ENCODE assay signal across 9 cellular contexts in genomic region chr9:101737705-101738565, GRCh38. TPM values are rescaled to one million over a fixed set of nuclear protein-coding genes. Genes with fewer than 3 reads are reported as not detected.
DNase-seq lines count a peak whose midpoint lies in the region; ATAC-seq and TF ChIP-seq lines count a peak whose summit lies in the region.
"Had no signal": no experiment of that assay in that cellular context is flagged by ENCODE, and none has a peak within 500 bp of the region (broad histone marks: within the 10 kb centered on the region; RNA-seq: fewer than 3 reads in every experiment).

No MANE protein-coding gene starts in this region.

- ATAC-seq in GM21447 (IDR thresholded peaks at IDR 0.05; ENCODE audit: unreplicated experiment) (no peak), GM21381 (IDR thresholded peaks at IDR 0.05; ENCODE audit: unreplicated experiment) (no peak)

- H3K4me3 ChIP-seq in endodermal cell (ENCODE audit: low read length): peak overlapping the region; percentile 75

- H3K36me3 Mint-ChIP-seq in endodermal cell (ENCODE audit: low read depth): no peaks in the 10 kb centered on the region
- no peaks in the 10 kb centered on the region for H3K36me3 Mint-ChIP-seq in neural crest cell (ENCODE audit: low read depth)

- H3K4me1 ChIP-seq in endodermal cell (ENCODE audit: control insufficient read depth, insufficient read depth, low read length): no peaks in the 10 kb centered on the region

- peaks cover 16% of the 10 kb centered on the region for H3K9me3 ChIP-seq in endodermal cell (ENCODE audit: control insufficient read depth, low read length)

- peaks cover 11% of the 10 kb centered on the region for H3K4me1 Mint-ChIP-seq in endodermal cell
- H3K4me1 Mint-ChIP-seq in neural crest cell: peaks cover 4% of the 10 kb centered on the region

- WGBS in endodermal cell (ENCODE audit: insufficient coverage in 1 of 2, insufficient read length in 1 of 2), 2 experiments: 36 to 39% methylated on average over 45 to 78 of the region's 78 CpGs

- no peak overlapping the region for H3K9ac ChIP-seq in endodermal cell (ENCODE audit: extremely low read depth, low read length, poor library complexity, severe bottlenecking)

- peak; percentile 29 for TF ChIP-seq CTCF in endodermal cell (conservative IDR thresholded peaks at IDR 0.05)
- TF ChIP-seq CTCF in neural crest cell (conservative IDR thresholded peaks at IDR 0.05): peak; percentile 8

- H3K27ac Mint-ChIP-seq in endodermal cell: no peak overlapping the region
- H3K27ac Mint-ChIP-seq in neural crest cell (ENCODE audit: unreplicated experiment): no peak overlapping the region

- DNase-seq in COLO668 (lab: John Stamatoyannopoulos, UW; ENCODE audit: unreplicated experiment) (peak; percentile 68), NCI-H1105 (lab: John Stamatoyannopoulos, UW) (peak; percentile 35), endodermal cell (peak; percentile 84), neural crest cell (ENCODE audit: low read depth, low spot score) (peak; percentile 30), mucosa of gallbladder (ENCODE audit: low spot score) (no peak)
- no peak for DNase-seq in activated CD8-positive, alpha-beta memory T cell treated with anti-CD3 and anti-CD28 coated beads, Interleukin-2, amount 50 U/mL, for 4 hours

- H3K27me3 ChIP-seq in endodermal cell (ENCODE audit: control insufficient read depth, insufficient read depth, low read length, poor library complexity, severe bottlenecking): peaks cover 63% of the 10 kb centered on the region

- no peak overlapping the region for H3K27ac ChIP-seq in endodermal cell (ENCODE audit: low read depth, low read length)

- H3K9me3 Mint-ChIP-seq in endodermal cell (no peaks in the 10 kb centered on the region), neural crest cell (no peaks in the 10 kb centered on the region)

- H3K27me3 Mint-ChIP-seq in endodermal cell (ENCODE audit: insufficient read depth): peaks cover 67% of the 10 kb centered on the region
- H3K27me3 Mint-ChIP-seq in neural crest cell (ENCODE audit: low read depth): peaks cover 98% of the 10 kb centered on the region

- no peaks in the 10 kb centered on the region for H3K36me3 ChIP-seq in endodermal cell (ENCODE audit: control insufficient read depth, insufficient read depth, low read length)

- H3K4me3 Mint-ChIP-seq in endodermal cell: peak overlapping the region; percentile 56
- peak overlapping the region; percentile 94 for H3K4me3 Mint-ChIP-seq in neural crest cell

RNA-seq across cellular contexts. Expression of gene GRIN3A, which starts 0.5 kb away (rescaled TPM):
- total RNA-seq in endodermal cell: not detected
- polyA plus RNA-seq in endodermal cell (2013, experiment 1 of 2): 0.14 TPM
- 0.21 TPM for polyA plus RNA-seq in endodermal cell (2013, experiment 2 of 2)
- total RNA-seq in neural crest cell: 0.20 and 0.35 TPM in 2 replicates
- total RNA-seq in mucosa of gallbladder: not detected
- total RNA-seq: SK-MEL-5 had no signal

Comparison
In these comparisons a context has a peak if more than half of its experiments do, and no peak if none do; other contexts are left out.
1. DNase-seq: peak in COLO668 (single experiment), NCI-H1105 (single experiment), endodermal cell (single experiment) and neural crest cell (single experiment); none in mucosa of gallbladder (single experiment) and activated CD8-positive, alpha-beta memory T cell treated with anti-CD3 and anti-CD28 coated beads, Interleukin-2, amount 50 U/mL, for 4 hours (single experiment).